ENCODE assay signal across 25 cellular contexts in the genomic region with DNA sequence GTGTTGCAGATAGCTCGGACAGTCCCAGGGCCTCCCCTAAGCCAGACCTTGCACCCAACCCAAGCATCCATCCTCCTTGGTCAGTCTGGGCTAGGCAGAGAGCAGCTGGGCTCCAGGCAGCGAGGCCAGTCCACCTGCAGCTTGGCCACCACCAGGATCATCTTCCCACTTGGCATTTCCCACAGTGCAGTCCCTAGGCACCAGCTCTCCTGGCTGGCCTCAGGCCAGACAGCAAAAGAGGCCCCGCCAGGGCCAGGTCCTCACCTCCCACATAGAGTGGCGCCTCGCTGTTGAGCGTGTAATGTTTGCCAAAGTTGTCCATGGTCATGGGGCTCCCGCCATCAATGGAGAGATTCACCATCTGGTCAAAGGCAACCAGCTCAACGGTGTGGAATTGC.
"Had no signal": no experiment of that assay in that cellular context is flagged by ENCODE, and none has a peak within 500 bp of the region (broad histone marks: within the 10 kb centered on the region; RNA-seq: fewer than 3 reads in every experiment).

No MANE protein-coding gene starts in this region.

- H3K27ac ChIP-seq: ascending aorta, breast epithelium, cardiac muscle cell, colonic mucosa had no signal

- H3K4me3 Mint-ChIP-seq: activated CD4-positive, alpha-beta memory T cell treated with anti-CD3 and anti-CD28 coated beads, Interleukin-2, amount 10 ng/mL, durations not matched to agents 7 days and 5 days; activated CD4-positive, alpha-beta T cell treated with anti-CD3 and anti-CD28 coated beads for 36 hours; activated CD4-positive, alpha-beta T cell treated with anti-CD3 and anti-CD28 coated beads, Interleukin-2, amount 10 ng/mL, durations not matched to agents 24 days and 14 days; activated naive CD4-positive, alpha-beta T cell treated with anti-CD3 and anti-CD28 coated beads, Interleukin-2, amount 10 ng/mL, durations not matched to agents 7 days and 5 days; activated naive CD8-positive, alpha-beta T cell treated with anti-CD3 and anti-CD28 coated beads, Interleukin-2, amount 10 ng/mL, durations not matched to agents 7 days and 5 days; activated T-cell treated with anti-CD3 and anti-CD28 coated beads, Interleukin-2, amount 50 U/mL, for 24 hours; activated T-cell treated with anti-CD3 and anti-CD28 coated beads, Interleukin-2, amount 50 U/mL, for 72 hours; brain had no signal

- FAIRE-seq: frontal cortex had no signal

- DNase-seq: activated CD4-positive, alpha-beta memory T cell treated with anti-CD3 and anti-CD28 coated beads, Interleukin-2, amount 10 ng/mL, durations not matched to agents 7 days and 5 days; activated CD4-positive, alpha-beta T cell treated with anti-CD3 and anti-CD28 coated beads for 36 hours; activated CD4-positive, alpha-beta T cell treated with anti-CD3 and anti-CD28 coated beads, Interleukin-2, amount 10 ng/mL, durations not matched to agents 24 days and 14 days; activated CD4-positive, CD25-positive, alpha-beta regulatory T cell; activated CD4-positive, CD25-positive, alpha-beta regulatory T cell treated with anti-CD3 and anti-CD28 coated beads, Interleukin-2, amount 50 U/mL, for 72 hours; activated CD8-positive, alpha-beta memory T cell treated with anti-CD3 and anti-CD28 coated beads, Interleukin-2, amount 50 U/mL, for 48 hours; activated gamma-delta T cell; activated naive CD4-positive, alpha-beta T cell; activated naive CD4-positive, alpha-beta T cell treated with anti-CD3 and anti-CD28 coated beads, Interleukin-2, amount 10 ng/mL, durations not matched to agents 7 days and 5 days; activated naive CD8-positive, alpha-beta T cell treated with anti-CD3 and anti-CD28 coated beads, Interleukin-2, amount 10 ng/mL, durations not matched to agents 7 days and 5 days; activated T-cell treated with anti-CD3 and anti-CD28 coated beads for 4 hours; activated T-cell treated with anti-CD3 and anti-CD28 coated beads, Interleukin-2, amount 50 U/mL, for 24 hours; activated T-cell treated with anti-CD3 and anti-CD28 coated beads, Interleukin-2, amount 50 U/mL, for 72 hours; central memory CD4-positive, alpha-beta T cell; cerebellar nuclear complex; colonic mucosa; effector CD8-positive, alpha-beta T cell; foreskin fibroblast; T-helper 2 cell had no signal

- H3K27ac Mint-ChIP-seq: activated CD4-positive, alpha-beta memory T cell treated with anti-CD3 and anti-CD28 coated beads, Interleukin-2, amount 10 ng/mL, durations not matched to agents 7 days and 5 days; activated CD4-positive, alpha-beta T cell treated with anti-CD3 and anti-CD28 coated beads for 36 hours; activated CD4-positive, alpha-beta T cell treated with anti-CD3 and anti-CD28 coated beads, Interleukin-2, amount 10 ng/mL, durations not matched to agents 24 days and 14 days; activated naive CD4-positive, alpha-beta T cell treated with anti-CD3 and anti-CD28 coated beads, Interleukin-2, amount 10 ng/mL, durations not matched to agents 7 days and 5 days; activated naive CD4-positive, alpha-beta T cell treated with anti-CD3 and anti-CD28 coated beads, Interleukin-2, amount 50 U/mL, for 72 hours; activated naive CD8-positive, alpha-beta T cell treated with anti-CD3 and anti-CD28 coated beads, Interleukin-2, amount 10 ng/mL, durations not matched to agents 7 days and 5 days; activated T-cell treated with anti-CD3 and anti-CD28 coated beads, Interleukin-2, amount 50 U/mL, for 24 hours; activated T-cell treated with anti-CD3 and anti-CD28 coated beads, Interleukin-2, amount 50 U/mL, for 72 hours; brain had no signal

- H3K4me1 Mint-ChIP-seq: activated CD4-positive, alpha-beta memory T cell treated with anti-CD3 and anti-CD28 coated beads, Interleukin-2, amount 10 ng/mL, durations not matched to agents 7 days and 5 days; activated CD4-positive, alpha-beta T cell treated with anti-CD3 and anti-CD28 coated beads for 36 hours; activated CD4-positive, alpha-beta T cell treated with anti-CD3 and anti-CD28 coated beads, Interleukin-2, amount 10 ng/mL, durations not matched to agents 24 days and 14 days; activated naive CD4-positive, alpha-beta T cell treated with anti-CD3 and anti-CD28 coated beads, Interleukin-2, amount 10 ng/mL, durations not matched to agents 7 days and 5 days; activated naive CD8-positive, alpha-beta T cell treated with anti-CD3 and anti-CD28 coated beads, Interleukin-2, amount 10 ng/mL, durations not matched to agents 7 days and 5 days; brain had no signal

- H3K36me3 ChIP-seq: ascending aorta, breast epithelium, cardiac muscle cell, colonic mucosa had no signal

- H3K4me3 ChIP-seq: ascending aorta, breast epithelium, cardiac muscle cell, colonic mucosa had no signal

- H3K27me3 Mint-ChIP-seq: activated naive CD4-positive, alpha-beta T cell treated with anti-CD3 and anti-CD28 coated beads, Interleukin-2, amount 10 ng/mL, durations not matched to agents 7 days and 5 days; activated naive CD8-positive, alpha-beta T cell treated with anti-CD3 and anti-CD28 coated beads, Interleukin-2, amount 10 ng/mL, durations not matched to agents 7 days and 5 days; activated T-cell treated with anti-CD3 and anti-CD28 coated beads, Interleukin-2, amount 50 U/mL, for 24 hours had no signal

- H3K27me3 ChIP-seq: ascending aorta, breast epithelium, cardiac muscle cell, colonic mucosa had no signal

- H3K36me3 Mint-ChIP-seq: activated naive CD4-positive, alpha-beta T cell treated with anti-CD3 and anti-CD28 coated beads, Interleukin-2, amount 10 ng/mL, durations not matched to agents 7 days and 5 days had no signal

- H3K9me3 ChIP-seq: colonic mucosa had no signal

- H3K4me1 ChIP-seq: breast epithelium, colonic mucosa had no signal
